ENCODE assay signal across 12 cellular contexts in genomic region chr6:118372413-118372812, GRCh38.
DNase-seq lines count a peak whose midpoint lies in the region; ATAC-seq, FAIRE-seq and TF ChIP-seq lines count a peak whose summit lies in the region.
"Had no signal": no experiment of that assay in that cellular context is flagged by ENCODE, and none has a peak within 500 bp of the region (broad histone marks: within the 10 kb centered on the region; RNA-seq: fewer than 3 reads in every experiment).

No MANE protein-coding gene starts in this region.

- H3K36me3 ChIP-seq in astrocyte (ENCODE audit: insufficient read depth, low read length) (no peaks in the 10 kb centered on the region), heart right ventricle (no peaks in the 10 kb centered on the region)
- H3K36me3 ChIP-seq: vagina had no signal

- H3K9me3 ChIP-seq in astrocyte (ENCODE audit: insufficient read depth, low read depth, low read length) (no peaks in the 10 kb centered on the region), heart right ventricle (peaks cover 0 to 27% (median 15%) of the 10 kb centered on the region in 11 donors)
- H3K9me3 ChIP-seq: vagina had no signal

- H3K9me3 Mint-ChIP-seq in astrocyte (ENCODE audit: unreplicated experiment) = peaks cover 12% of the 10 kb centered on the region

- ATAC-seq in heart right ventricle (peak; percentile 84 to 95 (median 90)), GM21717 (IDR thresholded peaks at IDR 0.05; ENCODE audit: unreplicated experiment) (no peak)

- no peak overlapping the region for H3K9ac ChIP-seq in astrocyte (ENCODE audit: low read length)

- no peaks in the 10 kb centered on the region for H3K27me3 Mint-ChIP-seq in astrocyte (ENCODE audit: low read depth, unreplicated experiment)

- DNase-seq in A172 (ENCODE audit: low spot score) (peak; percentile 48), H4 (ENCODE audit: low spot score) (peak; percentile 4), astrocyte (ENCODE audit: low read depth) (peak; percentile 61), heart right ventricle (peak; percentile 21 to 77), NCI-H446 (lab: John Stamatoyannopoulos, UW) (no peak), NCI-H510A (lab: John Stamatoyannopoulos, UW) (no peak)
- no peak for DNase-seq in stimulated activated naive CD4-positive, alpha-beta T cell treated with Interleukin-2 at 50 U/mL for 16 hours (lab: John Stamatoyannopoulos, UW)
- DNase-seq: activated CD4-positive, alpha-beta T cell treated with anti-CD3 and anti-CD28 coated beads, Interleukin-2, amount 50 U/mL, for 48 hours; activated naive CD4-positive, alpha-beta T cell; nucleus accumbens had no signal

- no peak overlapping the region for H3K4me2 ChIP-seq in astrocyte (ENCODE audit: low read length)

- no peaks in the 10 kb centered on the region for H4K20me1 ChIP-seq in astrocyte (ENCODE audit: insufficient read depth, low read length)

- no peak overlapping the region for H3K4me3 Mint-ChIP-seq in astrocyte (ENCODE audit: unreplicated experiment)

- no peak overlapping the region for H2AFZ ChIP-seq in astrocyte (ENCODE audit: low read depth, low read length)

- no peak for FAIRE-seq in astrocyte (lab: Jason Lieb, UNC)

- TF ChIP-seq CTCF in astrocyte (IDR thresholded peaks at IDR 0.05; ENCODE audit: insufficient read depth, low read depth, low read length) (no peak), heart right ventricle (IDR thresholded peaks at IDR 0.05) (no peak)

- H3K4me3 ChIP-seq in astrocyte (ENCODE audit: insufficient read depth, low read depth, low read length) (no peak overlapping the region), heart right ventricle (no peak overlapping the region)
- H3K4me3 ChIP-seq: vagina had no signal

- H3K36me3 Mint-ChIP-seq in astrocyte (ENCODE audit: low read depth, unreplicated experiment) = peaks cover 4% of the 10 kb centered on the region

- peaks cover 6% of the 10 kb centered on the region for H3K4me1 ChIP-seq in astrocyte (ENCODE audit: insufficient read depth, low read length)
- H3K4me1 ChIP-seq in heart right ventricle = peaks cover 0 to 25% (median 6%) of the 10 kb centered on the region in 9 donors
- H3K4me1 ChIP-seq: vagina had no signal

- no peak overlapping the region for H3K27ac ChIP-seq in astrocyte (ENCODE audit: low read depth, low read length)
- H3K27ac ChIP-seq in heart right ventricle = peak overlapping the region; percentile 4 to 87 (median 80)
- H3K27ac ChIP-seq: vagina had no signal

- H3K79me2 ChIP-seq in astrocyte (ENCODE audit: insufficient read depth, low read length) = no peaks in the 10 kb centered on the region

- H3K27ac Mint-ChIP-seq in astrocyte (ENCODE audit: unreplicated experiment) = no peak overlapping the region

- H3K4me1 Mint-ChIP-seq in astrocyte (ENCODE audit: low read depth, unreplicated experiment) = peaks cover 2% of the 10 kb centered on the region

- H3K27me3 ChIP-seq in astrocyte (ENCODE audit: insufficient read depth, low read length) = no peaks in the 10 kb centered on the region
- no peaks in the 10 kb centered on the region for H3K27me3 ChIP-seq in heart right ventricle
- H3K27me3 ChIP-seq: vagina had no signal

- intact Hi-C loops in heart right ventricle (cut with DNase I) = loop anchor here in 7 of 10 donors (2.0 to 10.0 kb wide), 16 partner anchors 26 to 172 kb away; partner anchors contain the start of gene PLN (in 1 of the 7)

Comparison
In these comparisons a context has a peak if more than half of its experiments do, and no peak if none do; other contexts are left out.
1. DNase-seq: peak in A172 (single experiment), H4 (single experiment), astrocyte (single experiment) and heart right ventricle (2 of 2); none in NCI-H446 (0 of 2), stimulated activated naive CD4-positive, alpha-beta T cell treated with Interleukin-2 at 50 U/mL for 16 hours (single experiment) and NCI-H510A (single experiment).